23 cellular contexts compared by ENCODE assay signal in the genomic region with DNA sequence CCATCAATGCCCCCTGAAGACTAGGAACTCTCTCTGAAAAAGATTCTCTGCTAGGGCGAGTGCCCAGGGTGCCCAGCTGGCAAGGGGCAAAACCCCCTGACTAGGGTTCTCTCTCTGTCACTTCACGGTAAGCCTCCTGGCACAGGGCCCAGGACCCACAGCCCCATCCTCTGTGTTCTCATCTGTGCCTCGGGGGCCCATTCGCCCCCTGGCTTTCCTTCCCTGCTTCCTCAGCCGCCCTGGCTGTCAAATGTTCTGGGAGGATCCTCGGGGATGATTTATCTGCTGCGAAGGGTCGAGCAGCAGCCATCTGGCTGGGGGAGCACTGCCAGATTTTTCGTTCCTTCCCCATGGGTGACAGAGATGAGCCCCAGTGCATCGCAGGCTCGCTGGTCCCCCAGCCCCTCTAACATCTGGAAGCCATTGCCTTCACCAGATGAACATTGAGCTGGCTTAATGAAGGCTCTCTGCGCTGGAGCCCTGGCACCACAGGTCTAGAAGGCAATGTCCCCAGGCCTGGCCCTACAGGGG. TPM values are rescaled to one million over a fixed set of nuclear protein-coding genes. Genes with fewer than 3 reads are reported as not detected.
A peak's percentile ranks its signal among the peaks of the same experiment; 100 is the strongest.
DNase-seq lines count a peak whose midpoint lies in the region; ATAC-seq and TF ChIP-seq lines count a peak whose summit lies in the region.
"Had no signal": no experiment of that assay in that cellular context is flagged by ENCODE, and none has a peak within 500 bp of the region (broad histone marks: within the 10 kb centered on the region; RNA-seq: fewer than 3 reads in every experiment).

No MANE protein-coding gene starts in this region.

- H3K4me3 ChIP-seq in vagina: no peak overlapping the region
- H3K4me3 ChIP-seq: A549; BLaER1 treated with 17β-estradiol and CSF1 and Interleukin-3, amounts not matched to agents 10 nM and 100 nM; body of pancreas; colonic mucosa; testis had no signal

- no peaks in the 10 kb centered on the region for H3K36me3 ChIP-seq in vagina
- H3K36me3 ChIP-seq: BLaER1 treated with 17β-estradiol and CSF1 and Interleukin-3, amounts not matched to agents 10 nM and 100 nM; colonic mucosa had no signal

- no peaks in the 10 kb centered on the region for H3K27me3 ChIP-seq in vagina
- H3K27me3 ChIP-seq: BLaER1 treated with 17β-estradiol and CSF1 and Interleukin-3, amounts not matched to agents 10 nM and 100 nM; colonic mucosa; testis had no signal

- no peak for TF ChIP-seq CTCF in vagina (IDR thresholded peaks at IDR 0.05)

- peak; percentile 34 to 57 for DNase-seq in NCI-H524 (lab: John Stamatoyannopoulos, UW)
- DNase-seq in NCI-H524 treated with DMSO at 0.1 percent for 48 hours (lab: John Stamatoyannopoulos, UW): no peak
- no peak for DNase-seq in Right ventricle myocardium superior
- DNase-seq in posterior vena cava (ENCODE audit: low spot score): peak; percentile 77
- DNase-seq in vagina (ENCODE audit: extremely low spot score in 2 of 2): no peak
- DNase-seq in NCI-H2227 (lab: John Stamatoyannopoulos, UW; ENCODE audit: unreplicated experiment): no peak
- DNase-seq: activated CD4-positive, CD25-positive, alpha-beta regulatory T cell treated with anti-CD3 and anti-CD28 coated beads, Interleukin-2, amount 50 U/mL, for 72 hours; activated CD8-positive, alpha-beta memory T cell treated with anti-CD3 and anti-CD28 coated beads for 24 hours; activated T-cell treated with anti-CD3 and anti-CD28 coated beads, Interleukin-2, amount 50 U/mL, for 72 hours; colonic mucosa; foreskin keratinocyte; GOT3; kidney glomerular epithelial cell; midbrain; NCI-H1105; T1000; testis had no signal

- peaks cover 40% of the 10 kb centered on the region for H3K4me1 ChIP-seq in vagina
- H3K4me1 ChIP-seq: A549; BLaER1 treated with 17β-estradiol and CSF1 and Interleukin-3, amounts not matched to agents 10 nM and 100 nM; body of pancreas; colonic mucosa; foreskin keratinocyte; testis had no signal

- TF ChIP-seq POLR2A in vagina (IDR thresholded peaks at IDR 0.05): no peak

- H3K27ac ChIP-seq in vagina: peak overlapping the region; percentile 71
- H3K27ac ChIP-seq: A549; BLaER1 treated with 17β-estradiol and CSF1 and Interleukin-3, amounts not matched to agents 10 nM and 100 nM; body of pancreas; colonic mucosa; foreskin keratinocyte; testis had no signal

- intact Hi-C loops in Right ventricle myocardium superior (cut with DNase I) (no loop called here), posterior vena cava (cut with DNase I) (no loop called here), vagina (cut with DNase I) (loop anchor here (5.0 kb wide), 1 partner anchor 38 kb away; no protein-coding TSS in a partner anchor)

- H3K9me3 ChIP-seq in vagina: no peaks in the 10 kb centered on the region
- H3K9me3 ChIP-seq: A549; BLaER1 treated with 17β-estradiol and CSF1 and Interleukin-3, amounts not matched to agents 10 nM and 100 nM; body of pancreas; colonic mucosa; testis had no signal

- ATAC-seq in Right ventricle myocardium superior (ENCODE audit: poor library complexity) (peak; percentile 8), GM19328 (IDR thresholded peaks at IDR 0.05; ENCODE audit: unreplicated experiment) (no peak), GM18907 (IDR thresholded peaks at IDR 0.05; ENCODE audit: unreplicated experiment) (no peak)
- ATAC-seq: A549; activated T-cell treated with anti-CD3 and anti-CD28 coated beads, Interleukin-2, amount 50 U/mL, for 72 hours; foreskin keratinocyte had no signal

RNA-seq across cellular contexts. Expression of a gene that starts 24.2 kb away (rescaled TPM):
- total RNA-seq in Right ventricle myocardium superior (5.2 TPM), posterior vena cava (100 to 1,000 TPM in 1 of 2 donors, 10 to 100 TPM in 1; 98.8 to 224 TPM), vagina (5.2 TPM)
- total RNA-seq: foreskin keratinocyte, renal cortical epithelial cell had no signal

Comparison
In these comparisons a context has a peak if more than half of its experiments do, and no peak if none do; other contexts are left out.
1. DNase-seq: peak in NCI-H524 (2 of 2) and posterior vena cava (single experiment); none in NCI-H524 treated with DMSO at 0.1 percent for 48 hours (single experiment), Right ventricle myocardium superior (single experiment), vagina (0 of 2) and NCI-H2227 (single experiment).
2. RNA of a gene that starts 24.2 kb away (total RNA-seq): 98.8 to 224 TPM in posterior vena cava; 5.2 TPM in Right ventricle myocardium superior (single experiment) and 5.2 TPM in vagina (single experiment); every median in the first group is over 10 times any median in the second.